8 cellular contexts compared by ENCODE assay signal in genomic region chr4:56976878-56977320, GRCh38. TPM values are rescaled to one million over a fixed set of nuclear protein-coding genes. Genes with fewer than 3 reads are reported as not detected.
A peak's percentile ranks its signal among the peaks of the same experiment; 100 is the strongest.
DNase-seq lines count a peak whose midpoint lies in the region; ATAC-seq and TF ChIP-seq lines count a peak whose summit lies in the region.

No MANE protein-coding gene starts in this region.

- peak overlapping the region; percentile 95 for H3K4me3 ChIP-seq in GM12875 (ENCODE audit: low read depth, low read length)
- peak overlapping the region; percentile 89 for H3K4me3 ChIP-seq in H7 (ENCODE audit: insufficient read depth, low read depth, low read length)
- H3K4me3 ChIP-seq in NB4 (ENCODE audit: low read depth, low read length): peak overlapping the region; percentile 91
- H3K4me3 ChIP-seq in fibroblast of the aortic adventitia (ENCODE audit: low read depth, low read length): peak overlapping the region; percentile 97
- H3K4me3 ChIP-seq in osteoblast (ENCODE audit: insufficient read depth, low read length): peak overlapping the region; percentile 93
- peak overlapping the region; percentile 88 to 98 for H3K4me3 ChIP-seq in aorta (ENCODE audit: low read length in 2 of 2)

- peaks cover 14% of the 10 kb centered on the region for H3K36me3 ChIP-seq in H7 (replicated peaks; ENCODE audit: control insufficient read depth, insufficient read depth, low read length)
- peaks cover 20% of the 10 kb centered on the region for H3K36me3 ChIP-seq in osteoblast (ENCODE audit: insufficient read depth, low read length)
- H3K36me3 ChIP-seq in aorta (ENCODE audit: control insufficient read depth in 1 of 2, insufficient read depth in 2 of 2, low read length in 1 of 2): peaks cover 0 to 3% of the 10 kb centered on the region in 2 donors

- H3K4me1 ChIP-seq in osteoblast (ENCODE audit: insufficient read depth, low read length) (peaks cover 17% of the 10 kb centered on the region), aorta (ENCODE audit: control insufficient read depth in 1 of 2, insufficient read depth in 2 of 2, low read length in 2 of 2) (peaks cover 0 to 1% of the 10 kb centered on the region in 2 donors)

- TF ChIP-seq POLR2A in NB4 (IDR thresholded peaks at IDR 0.05; ENCODE audit: extremely low read depth, insufficient read length): no peak

- H3K27ac ChIP-seq in osteoblast (ENCODE audit: low read depth, low read length) (peak overlapping the region; percentile 60), aorta (ENCODE audit: low read depth in 1 of 2, low read length in 2 of 2) (peak overlapping the region in 1 of 2 donors; percentile 76)

- intact Hi-C loops in aorta (cut with DNase I): loop anchor here (1.0 to 5.0 kb wide), 2 partner anchors 16 to 70 kb away; partner anchors contain the start of gene REST (in 1 of the 2)

- ATAC-seq in aorta (ENCODE audit: low FRiP score): peak; percentile 62

- H3K4me2 ChIP-seq in osteoblast (ENCODE audit: insufficient read depth, low read length): peak overlapping the region; percentile 92

- peaks cover 33% of the 10 kb centered on the region for H4K20me1 ChIP-seq in osteoblast (ENCODE audit: insufficient read depth, low read length)

- peak overlapping the region; percentile 93 for H2AFZ ChIP-seq in osteoblast (ENCODE audit: low read length)

- no peaks in the 10 kb centered on the region for H3K9me3 ChIP-seq in osteoblast (ENCODE audit: low read depth, low read length)
- no peaks in the 10 kb centered on the region for H3K9me3 ChIP-seq in aorta (ENCODE audit: control insufficient read depth, low read length)

- peak; percentile 85 for DNase-seq in H7
- DNase-seq in NB4 (ENCODE audit: low read depth): no peak
- DNase-seq in activated T-cell treated with anti-CD3 and anti-CD28 coated beads for 48 hours (ENCODE audit: low read depth): peak; percentile 41
- DNase-seq in fibroblast of the aortic adventitia (ENCODE audit: low read depth): no peak
- peak; percentile 81 for DNase-seq in osteoblast (ENCODE audit: insufficient read length, low spot score, missing footprints)
- DNase-seq in aorta: peak; percentile 63 to 85
- DNase-seq in middle frontal gyrus (ENCODE audit: extremely low spot score, low spot score): no peak

- H3K79me2 ChIP-seq in osteoblast (ENCODE audit: insufficient read depth, low read length): peaks cover 73% of the 10 kb centered on the region

- peak; percentile 24; the same call in 1 of the 2 replicates for TF ChIP-seq CTCF in GM12875 (IDR thresholded peaks at IDR 0.05; ENCODE audit: borderline replicate concordance, insufficient read depth, low read depth, low read length)
- TF ChIP-seq CTCF in NB4 (IDR thresholded peaks at IDR 0.05; ENCODE audit: low read depth, low read length): no peak
- TF ChIP-seq CTCF in fibroblast of the aortic adventitia (IDR thresholded peaks at IDR 0.05; ENCODE audit: insufficient read depth, low read length): peak; percentile 17
- TF ChIP-seq CTCF in osteoblast (IDR thresholded peaks at IDR 0.05; ENCODE audit: extremely low read depth, low read depth, low read length): no peak

- WGBS in aorta, 2 donors: 0 to 1% methylated on average over 44 to 45 of the region's 45 CpGs

- H3K27me3 ChIP-seq in H7 (ENCODE audit: control insufficient read depth, insufficient read depth, low read length) (no peaks in the 10 kb centered on the region), osteoblast (ENCODE audit: insufficient read depth, low read length) (no peaks in the 10 kb centered on the region), aorta (ENCODE audit: control insufficient read depth in 1 of 2, insufficient read depth in 2 of 2, low read length in 1 of 2) (no peaks in the 10 kb centered on the region)

RNA-seq across cellular contexts. Expression of gene NOA1, which starts 0.5 kb away (rescaled TPM):
- 38.8 and 51.7 TPM in 2 replicates for total RNA-seq in H7 (2014; rRNA removed; shearing (Covaris generic))
- total RNA-seq in fibroblast of the aortic adventitia (ENCODE audit: low replicate concordance): 15.0 and 21.2 TPM in 2 replicates
- 30.4 and 32.9 TPM in 2 replicates for total RNA-seq in osteoblast
- 10 to 100 TPM in 1 of 2 donors, 1 to 10 TPM in 1; 10.0 to 12.9 TPM for total RNA-seq in aorta
- 10 to 100 TPM; 11.4 to 15.4 TPM for polyA plus RNA-seq in aorta

RNA-seq across cellular contexts. Expression of gene POLR2B, which starts 1.8 kb away (rescaled TPM):
- total RNA-seq in H7 (2014; rRNA removed; shearing (Covaris generic)): 122 and 151 TPM in 2 replicates
- total RNA-seq in fibroblast of the aortic adventitia (ENCODE audit: low replicate concordance) (94.2 and 97.0 TPM in 2 replicates), osteoblast (99.2 and 102 TPM in 2 replicates), aorta (10 to 100 TPM; 61.8 to 69.6 TPM)
- polyA plus RNA-seq in aorta: 10 to 100 TPM; 18.7 to 34.5 TPM

Comparison
In these comparisons a context has a peak if more than half of its experiments do, and no peak if none do; other contexts are left out.
1. CTCF ChIP-seq: peak in GM12875 (single experiment) and fibroblast of the aortic adventitia (single experiment); none in NB4 (single experiment) and osteoblast (single experiment).
2. DNase-seq: peak in H7 (single experiment), activated T-cell treated with anti-CD3 and anti-CD28 coated beads for 48 hours (single experiment), osteoblast (single experiment) and aorta (2 of 2); none in NB4 (single experiment), fibroblast of the aortic adventitia (single experiment) and middle frontal gyrus (single experiment).
3. Peak in every context shown above with its lines, with median percentiles within 50 percentile points of each other: H3K4me3 ChIP-seq.